Comparison of ENCODE assay signal across 3 cellular contexts in the genomic region with DNA sequence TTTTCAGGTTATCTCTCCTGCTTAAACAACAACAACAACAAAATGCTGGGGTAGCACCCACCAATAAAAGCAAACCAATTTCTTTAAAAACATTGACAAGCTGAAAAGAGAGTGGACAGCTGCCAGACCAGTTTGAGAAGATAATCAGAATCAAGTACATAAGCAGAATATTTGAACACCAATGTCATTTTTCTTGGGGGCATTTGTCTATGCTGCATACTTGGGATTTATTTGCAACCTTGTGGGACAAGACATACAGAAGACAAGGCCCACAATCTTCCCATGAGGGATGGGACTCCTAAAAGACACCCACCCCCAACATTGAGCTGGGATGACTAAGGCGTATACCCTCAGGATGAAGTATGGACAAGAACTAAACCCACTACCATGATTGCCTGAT.
"Had no signal": no experiment of that assay in that cellular context is flagged by ENCODE, and none has a peak within 500 bp of the region (broad histone marks: within the 10 kb centered on the region; RNA-seq: fewer than 3 reads in every experiment).

No MANE protein-coding gene starts in this region.

- H3K4me3 ChIP-seq: GM12878 had no signal

- DNase-seq: GDM1, GF-D8 had no signal

- ATAC-seq: GM12878 had no signal
